8 cellular contexts compared by ENCODE assay signal in the genomic region with DNA sequence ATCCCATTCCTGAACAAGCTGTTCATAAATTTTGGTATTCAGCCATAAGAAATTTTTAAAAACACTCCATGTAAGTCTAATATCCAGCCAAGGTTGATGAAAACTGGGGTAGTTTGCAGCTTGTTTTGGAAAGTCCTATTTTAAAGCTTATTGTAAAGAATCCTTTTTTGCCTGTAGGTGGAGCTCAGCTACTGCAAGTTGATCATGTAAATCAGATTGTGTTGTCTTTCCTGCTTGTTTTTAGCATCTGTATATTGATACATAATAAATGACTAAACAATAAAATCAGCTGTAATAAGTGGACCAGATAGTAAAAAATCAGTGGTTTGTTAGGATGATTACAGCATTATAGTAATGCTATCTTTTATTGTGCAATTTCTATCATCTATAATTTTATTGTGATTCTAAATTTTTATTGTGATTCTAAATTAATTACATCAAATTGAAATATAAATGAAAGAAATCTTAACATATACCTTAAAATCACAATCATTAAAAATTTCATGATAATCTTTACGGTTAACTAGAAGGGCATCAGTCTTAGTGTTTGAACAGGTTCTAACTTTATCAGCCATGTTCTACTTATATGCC. TPM values are rescaled to one million over a fixed set of nuclear protein-coding genes. Genes with fewer than 3 reads are reported as not detected.
DNase-seq lines count a peak whose midpoint lies in the region; ATAC-seq and TF ChIP-seq lines count a peak whose summit lies in the region.

No MANE protein-coding gene starts in this region.

- CTCF ChIA-PET in A673 (lab: Charles Lee): interaction anchor here (0.5 to 1.7 kb wide), 3 partner anchors 672 to 1495 kb away, joined by 3 to 28 read pairs (median 3); no protein-coding TSS in a partner anchor
- CTCF ChIA-PET in GM10248 (lab: Yijun Ruan, JAX): interaction anchor here (0.6 to 4.5 kb wide), 20 partner anchors 8 to 752 kb away, joined by 3 to 48 read pairs (median 3); partner anchors contain the start of genes ADAMTS6, CENPK and PPWD1
- CTCF ChIA-PET in Panc1 (lab: Charles Lee): interaction anchor here (0.7 to 2.0 kb wide), 4 partner anchors 301 to 674 kb away, joined by 3 to 11 read pairs (median 6); partner anchors contain the start of gene ADAMTS6

- H2BK15ac ChIP-seq in mesendoderm (replicated peaks; ENCODE audit: low read depth): no peak overlapping the region

- no peaks in the 10 kb centered on the region for H3K4me1 Mint-ChIP-seq in effector memory CD8-positive, alpha-beta T cell (ENCODE audit: low read depth in 2 of 2)

- H3K4me2 ChIP-seq in mesendoderm (ENCODE audit: low read length): no peak overlapping the region

- no peak overlapping the region for H2BK120ac ChIP-seq in mesendoderm (ENCODE audit: low read depth, low read length)

- H3K4me3 Mint-ChIP-seq in effector memory CD8-positive, alpha-beta T cell: no peak overlapping the region

- H2AK5ac ChIP-seq in mesendoderm (ENCODE audit: low read length): no peak overlapping the region

- H2BK5ac ChIP-seq in mesendoderm (ENCODE audit: low read length): no peak overlapping the region

- H3K9me3 ChIP-seq in A673 (ENCODE audit: low read depth, low read length, poor library complexity, severe bottlenecking) (no peaks in the 10 kb centered on the region), Panc1 (ENCODE audit: control insufficient read depth, insufficient read depth, low read depth, low read length) (no peaks in the 10 kb centered on the region)

- H3K36me3 Mint-ChIP-seq in effector memory CD8-positive, alpha-beta T cell (ENCODE audit: insufficient read depth): peaks cover 10% of the 10 kb centered on the region

- H3K4ac ChIP-seq in mesendoderm (ENCODE audit: low read depth, low read length): no peak overlapping the region

- H3K27ac ChIP-seq in A673 (ENCODE audit: low read depth, low read length, poor library complexity, severe bottlenecking) (no peak overlapping the region), Panc1 (ENCODE audit: low read length) (no peak overlapping the region), mesendoderm (ENCODE audit: low read depth, low read length) (no peak overlapping the region)

- ATAC-seq in HG03521 (IDR thresholded peaks at IDR 0.05; ENCODE audit: unreplicated experiment) (peak; percentile 41), Panc1 (peak; percentile 66; the same call in 1 of the 2 replicates), HG03457 (IDR thresholded peaks at IDR 0.05; ENCODE audit: unreplicated experiment) (no peak), HG03565 (IDR thresholded peaks at IDR 0.05; ENCODE audit: unreplicated experiment) (no peak)
- ATAC-seq in effector memory CD8-positive, alpha-beta T cell (replicated peaks): peak; percentile 58

- H3K27ac Mint-ChIP-seq in effector memory CD8-positive, alpha-beta T cell: no peak overlapping the region

- no peaks in the 10 kb centered on the region for H3K27me3 ChIP-seq in A673 (replicated peaks; ENCODE audit: insufficient read depth, low read depth, low read length, poor library complexity)
- H3K27me3 ChIP-seq in Panc1 (ENCODE audit: control insufficient read depth, insufficient read depth, low read length): no peaks in the 10 kb centered on the region
- H3K27me3 ChIP-seq in mesendoderm (ENCODE audit: insufficient read depth, low read length, poor library complexity): no peaks in the 10 kb centered on the region

- no peaks in the 10 kb centered on the region for H3K9me3 Mint-ChIP-seq in effector memory CD8-positive, alpha-beta T cell

- POLR2A ChIA-PET in A673 (lab: Charles Lee; ENCODE audit: low non-redundant PET): no interaction called here
- POLR2A ChIA-PET in GM10248 (lab: Yijun Ruan, JAX): no interaction called here
- POLR2A ChIA-PET in Panc1 (lab: Charles Lee): no interaction called here

- no peak overlapping the region for H4K8ac ChIP-seq in mesendoderm (ENCODE audit: low read depth, low read length)

- peak; percentile 69 for DNase-seq in A673 (ENCODE audit: low spot score)
- peak; percentile 24 for DNase-seq in GM10248 (ENCODE audit: extremely low spot score)
- DNase-seq in Panc1 (ENCODE audit: low read depth, low spot score): peak; percentile 27
- peak; percentile 2 to 10 (median 9) for DNase-seq in effector memory CD8-positive, alpha-beta T cell
- DNase-seq in mesendoderm: peak; percentile 64

- H3K4me1 ChIP-seq in A673 (ENCODE audit: insufficient read depth, low read length, poor library complexity, severe bottlenecking) (no peaks in the 10 kb centered on the region), Panc1 (ENCODE audit: control insufficient read depth, insufficient read depth, low read length) (no peaks in the 10 kb centered on the region), mesendoderm (ENCODE audit: control insufficient read depth, low read depth, low read length) (no peaks in the 10 kb centered on the region)

- no peak overlapping the region for H3K9ac ChIP-seq in mesendoderm (ENCODE audit: low read length)

- H3K4me3 ChIP-seq in A673 (ENCODE audit: low read depth, low read length, poor library complexity, severe bottlenecking): no peak overlapping the region
- no peak overlapping the region for H3K4me3 ChIP-seq in Panc1 (ENCODE audit: low read depth in 2 of 2, low read length in 2 of 2)
- H3K4me3 ChIP-seq in mesendoderm (ENCODE audit: low read length): no peak overlapping the region

- in situ Hi-C loops in Panc1 (cut with HindIII; ENCODE audit: low pct_unique_long_range_greater_than_20kb, low sequenced_read_pairs): no loop called here

- peaks cover 3% of the 10 kb centered on the region for H3K36me3 ChIP-seq in A673 (ENCODE audit: insufficient read depth, low read length, poor library complexity, severe bottlenecking)
- H3K36me3 ChIP-seq in Panc1 (ENCODE audit: control insufficient read depth, insufficient read depth, low read length): 0 out of 2 replicates have a peak, but pooled peaks cover 2% of the 10 kb centered on the region
- H3K36me3 ChIP-seq in mesendoderm (ENCODE audit: control insufficient read depth, insufficient read depth, low read length): no peaks in the 10 kb centered on the region

- TF ChIP-seq CTCF in A673 (conservative IDR thresholded peaks at IDR 0.05; ENCODE audit: low read depth, low read length) (peak; percentile 75), GM10248 (IDR thresholded peaks at IDR 0.05; ENCODE audit: control extremely low read depth, extremely low read depth, low read depth, missing control alignments) (peak; percentile 61), Panc1 (IDR thresholded peaks at IDR 0.05) (peak; percentile 70; the same call in 1 of the 2 replicates)

- no CpG with 5 or more reads among the region's 1 CpG for WGBS in mesendoderm (ENCODE audit: extremely low coverage, insufficient coverage, low lambda C conversion rate)

- no peak overlapping the region for H3K18ac ChIP-seq in mesendoderm (ENCODE audit: low read length)

- H4K5ac ChIP-seq in mesendoderm (ENCODE audit: low read length): no peak overlapping the region

- H3K56ac ChIP-seq in mesendoderm (ENCODE audit: low read length): no peak overlapping the region

- H3K27me3 Mint-ChIP-seq in effector memory CD8-positive, alpha-beta T cell: no peaks in the 10 kb centered on the region

- no peaks in the 10 kb centered on the region for H3K79me2 ChIP-seq in mesendoderm (ENCODE audit: control insufficient read depth, insufficient read depth, low read length)

- no peak overlapping the region for H3K23ac ChIP-seq in mesendoderm (ENCODE audit: low read length)

- no peaks in the 10 kb centered on the region for H3K79me1 ChIP-seq in mesendoderm (ENCODE audit: low read length)

- BruUV-seq in A673 (replicated peaks; lab: Mats Ljungman, UMichigan) (no TSS peak), Panc1 (replicated peaks; lab: Mats Ljungman, UMichigan) (no TSS peak)

- intact Hi-C loops in A673 (cut with micrococcal nuclease; ENCODE audit: unreplicated experiment): loop anchor here (1.0 to 10.0 kb wide), 3 partner anchors 264 to 672 kb away; no protein-coding TSS in a partner anchor
- intact Hi-C loops in Panc1 (cut with micrococcal nuclease; ENCODE audit: unreplicated experiment): loop anchor here (1.0 kb wide), 1 partner anchor 672 kb away; no protein-coding TSS in a partner anchor

RNA-seq across cellular contexts. Expression of gene CWC27, which starts 42.4 kb away (rescaled TPM):
- total RNA-seq in A673 (2021) (38.0 and 43.3 TPM in 2 replicates), Panc1 (2021; ENCODE audit: unreplicated experiment) (19.7 TPM)
- 15.0 TPM for polyA plus RNA-seq in Panc1 (2012; ENCODE audit: insufficient read length)
- polyA plus RNA-seq in mesendoderm (2013, experiment 1 of 2): 89.6 TPM
- 90.5 TPM for polyA plus RNA-seq in mesendoderm (2013, experiment 2 of 2)

RNA-seq across cellular contexts. Expression of gene SREK1IP1, which starts 42.7 kb away (rescaled TPM):
- total RNA-seq in A673 (2021): 31.7 and 32.3 TPM in 2 replicates
- total RNA-seq in Panc1 (2021; ENCODE audit: unreplicated experiment): 13.3 TPM
- polyA plus RNA-seq in Panc1 (2012; ENCODE audit: insufficient read length): 14.8 TPM
- 51.4 TPM for polyA plus RNA-seq in mesendoderm (2013, experiment 1 of 2)
- 51.4 TPM for polyA plus RNA-seq in mesendoderm (2013, experiment 2 of 2)

Comparison
In these comparisons a context has a peak if more than half of its experiments do, and no peak if none do; other contexts are left out.
1. DNase-seq: peak in every context shown above with its lines; median percentile 69 in A673; 64 in mesendoderm; 27 in Panc1; 24 in GM10248; 9 in effector memory CD8-positive, alpha-beta T cell.
2. ATAC-seq: peak in HG03521 (single experiment), Panc1 (single experiment) and effector memory CD8-positive, alpha-beta T cell (single experiment); none in HG03457 (single experiment) and HG03565 (single experiment).
3. Peak in every context shown above with its lines, with median percentiles within 50 percentile points of each other: CTCF ChIP-seq.